ENCODE assay signal across 8 cellular contexts in the genomic region with DNA sequence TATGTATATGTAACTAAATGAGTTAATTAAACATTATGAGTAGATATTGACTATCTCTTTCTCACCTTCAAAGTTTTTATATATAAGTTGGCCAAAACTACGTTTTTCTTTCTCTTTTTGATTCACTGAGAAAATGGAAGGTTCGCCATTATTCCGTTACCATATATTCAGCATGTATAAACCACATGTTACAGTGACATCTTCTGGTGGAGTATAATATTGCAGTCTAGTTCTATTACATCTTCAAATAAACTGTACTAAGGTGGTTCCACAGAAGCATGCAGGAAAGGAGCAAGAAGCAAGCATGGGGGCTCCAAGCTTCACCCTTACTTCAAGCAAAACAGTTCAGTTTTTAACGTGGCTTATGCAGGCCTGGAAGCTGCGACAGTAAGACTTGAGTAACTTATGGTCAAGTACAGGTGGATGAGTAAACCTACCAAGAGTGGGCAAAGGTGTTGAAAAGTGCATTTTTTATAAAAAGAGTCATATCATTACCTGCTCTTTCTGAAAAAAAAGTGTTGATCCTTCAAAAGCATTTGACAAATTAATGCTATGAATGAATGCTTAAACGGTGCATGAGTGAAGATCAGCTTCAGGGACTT.
DNase-seq lines count a peak whose midpoint lies in the region; ATAC-seq and TF ChIP-seq lines count a peak whose summit lies in the region.

No MANE protein-coding gene starts in this region.

- H3K4me3 ChIP-seq in astrocyte of the spinal cord (ENCODE audit: low read depth, low read length) = no peak overlapping the region

- TF ChIP-seq CTCF in astrocyte of the spinal cord (IDR thresholded peaks at IDR 0.05; ENCODE audit: low read depth, low read length) = peak; percentile 60

- in situ Hi-C loops in astrocyte of the spinal cord (cut with HindIII; ENCODE audit: low sequenced_read_pairs) = no loop called here

- no peaks in the 10 kb centered on the region for H3K4me1 Mint-ChIP-seq in stimulated activated naive CD8-positive, alpha-beta T cell treated with anti-CD3 and anti-CD28 coated beads, Interleukin-15, amount 100 ng/mL, for 72 hours

- H3K4me3 Mint-ChIP-seq in stimulated activated naive CD8-positive, alpha-beta T cell treated with anti-CD3 and anti-CD28 coated beads, Interleukin-15, amount 100 ng/mL, for 72 hours = no peak overlapping the region

- no peak overlapping the region for H3K27ac Mint-ChIP-seq in stimulated activated naive CD8-positive, alpha-beta T cell treated with anti-CD3 and anti-CD28 coated beads, Interleukin-15, amount 100 ng/mL, for 72 hours

- DNase-seq in AML-193 (lab: John Stamatoyannopoulos, UW) (peak; percentile 67 to 68), NCI-H345 treated with DMSO at 0.1 percent for 48 hours (lab: John Stamatoyannopoulos, UW; ENCODE audit: unreplicated experiment) (peak; percentile 79), astrocyte of the spinal cord (ENCODE audit: low read depth, low spot score) (peak; percentile 84), iPS-NIHi11 (ENCODE audit: low spot score) (peak; percentile 54), mesenteric fat pad (ENCODE audit: low spot score) (no peak)
- no peak for DNase-seq in stimulated activated naive CD8-positive, alpha-beta T cell treated with anti-CD3 and anti-CD28 coated beads, Interleukin-15, amount 100 ng/mL, for 72 hours

- H3K27me3 Mint-ChIP-seq in stimulated activated naive CD8-positive, alpha-beta T cell treated with anti-CD3 and anti-CD28 coated beads, Interleukin-15, amount 100 ng/mL, for 72 hours = peaks cover 6% of the 10 kb centered on the region

- no peaks in the 10 kb centered on the region for H3K9me3 Mint-ChIP-seq in stimulated activated naive CD8-positive, alpha-beta T cell treated with anti-CD3 and anti-CD28 coated beads, Interleukin-15, amount 100 ng/mL, for 72 hours

- ATAC-seq in GM18508 (IDR thresholded peaks at IDR 0.05; ENCODE audit: insufficient read depth, unreplicated experiment) (peak; percentile 95), HG03159 (IDR thresholded peaks at IDR 0.05; ENCODE audit: unreplicated experiment) (peak; percentile 91)
- ATAC-seq in stimulated activated naive CD8-positive, alpha-beta T cell treated with anti-CD3 and anti-CD28 coated beads, Interleukin-15, amount 100 ng/mL, for 72 hours = peak; percentile 78

Comparison
In these comparisons a context has a peak if more than half of its experiments do, and no peak if none do; other contexts are left out.
1. DNase-seq: peak in AML-193 (2 of 2), NCI-H345 treated with DMSO at 0.1 percent for 48 hours (single experiment), astrocyte of the spinal cord (single experiment) and iPS-NIHi11 (single experiment); none in stimulated activated naive CD8-positive, alpha-beta T cell treated with anti-CD3 and anti-CD28 coated beads, Interleukin-15, amount 100 ng/mL, for 72 hours (0 of 2) and mesenteric fat pad (single experiment).
2. Peak in every context shown above with its lines, with median percentiles within 50 percentile points of each other: ATAC-seq.